In genomic region chr6:33343953-33344611, GRCh38 we compare ENCODE assay signal across 10 cellular contexts. TPM values are rescaled to one million over a fixed set of nuclear protein-coding genes. Genes with fewer than 3 reads are reported as not detected.
DNase-seq lines count a peak whose midpoint lies in the region; ATAC-seq lines count a peak whose summit lies in the region.
"Had no signal": no experiment of that assay in that cellular context is flagged by ENCODE, and none has a peak within 500 bp of the region (broad histone marks: within the 10 kb centered on the region; RNA-seq: fewer than 3 reads in every experiment).

No MANE protein-coding gene starts in this region.

- ATAC-seq in GM18907 (IDR thresholded peaks at IDR 0.05; ENCODE audit: unreplicated experiment): peak; percentile 61
- ATAC-seq in natural killer cell treated with Interleukin-12 subunit alpha and Interleukin-12 subunit beta and Interleukin-15 and Interleukin-18, amount 100 ng/mL, for 72 hours: peak; percentile 80 to 83
- no peak for ATAC-seq in GM18498 (IDR thresholded peaks at IDR 0.05; ENCODE audit: unreplicated experiment)
- no peak for ATAC-seq in left ventricle myocardium superior

- no peaks in the 10 kb centered on the region for H3K9me3 ChIP-seq in KOPT-K1 (ENCODE audit: insufficient read depth, low read length, poor library complexity, severe bottlenecking)

- intact Hi-C loops in left ventricle myocardium superior (cut with micrococcal nuclease): no loop called here

- H3K36me3 Mint-ChIP-seq in natural killer cell treated with Interleukin-12 subunit alpha and Interleukin-12 subunit beta and Interleukin-15 and Interleukin-18, amount 100 ng/mL, for 72 hours: no peaks in the 10 kb centered on the region

- H3K9me3 Mint-ChIP-seq in natural killer cell treated with Interleukin-12 subunit alpha and Interleukin-12 subunit beta and Interleukin-15 and Interleukin-18, amount 100 ng/mL, for 72 hours: no peaks in the 10 kb centered on the region
- H3K9me3 Mint-ChIP-seq: nephron had no signal

- peaks cover 27 to 32% of the 10 kb centered on the region in 2 donors for H3K4me1 Mint-ChIP-seq in natural killer cell treated with Interleukin-12 subunit alpha and Interleukin-12 subunit beta and Interleukin-15 and Interleukin-18, amount 100 ng/mL, for 72 hours (ENCODE audit: low read depth in 2 of 2)

- peak overlapping the region; percentile 78 for H3K4me3 Mint-ChIP-seq in natural killer cell treated with Interleukin-12 subunit alpha and Interleukin-12 subunit beta and Interleukin-15 and Interleukin-18, amount 100 ng/mL, for 72 hours
- H3K4me3 Mint-ChIP-seq: nephron had no signal

- H3K27me3 Mint-ChIP-seq in natural killer cell treated with Interleukin-12 subunit alpha and Interleukin-12 subunit beta and Interleukin-15 and Interleukin-18, amount 100 ng/mL, for 72 hours: no peaks in the 10 kb centered on the region

- peak overlapping the region; percentile 82 for H3K27ac ChIP-seq in KOPT-K1 (ENCODE audit: low read depth, low read length, poor library complexity, severe bottlenecking)

- DNase-seq in activated T-cell treated with anti-CD3 and anti-CD28 coated beads, Interleukin-2, amount 50 U/mL, for 48 hours: peak; percentile 29
- DNase-seq in natural killer cell treated with Interleukin-12 subunit alpha and Interleukin-12 subunit beta and Interleukin-15 and Interleukin-18, amount 100 ng/mL, for 72 hours (ENCODE audit: low spot score): no peak
- DNase-seq in NCI-H446 (lab: John Stamatoyannopoulos, UW) (no peak), NCI-H1092 treated with DMSO at 0.1 percent for 48 hours (lab: John Stamatoyannopoulos, UW) (no peak), left ventricle myocardium superior (no peak)
- DNase-seq: NCI-H446 treated with DMSO at 0.1 percent for 48 hours had no signal

- H3K27ac Mint-ChIP-seq in natural killer cell treated with Interleukin-12 subunit alpha and Interleukin-12 subunit beta and Interleukin-15 and Interleukin-18, amount 100 ng/mL, for 72 hours: peak overlapping the region; percentile 43 to 50
- H3K27ac Mint-ChIP-seq: nephron had no signal

- H3K36me3 ChIP-seq in KOPT-K1 (ENCODE audit: insufficient read depth, low read length): no peaks in the 10 kb centered on the region

RNA-seq across cellular contexts. Expression of gene DAXX, which starts 21.3 kb away (rescaled TPM):
- total RNA-seq in natural killer cell treated with Interleukin-12 subunit alpha and Interleukin-12 subunit beta and Interleukin-15 and Interleukin-18, amount 100 ng/mL, for 72 hours: 10 to 100 TPM; 80.5 to 99.5 TPM
- 21.2 TPM for total RNA-seq in left ventricle myocardium superior

RNA-seq across cellular contexts. Expression of gene ZBTB22, which starts 26.5 kb away (rescaled TPM):
- 10 to 100 TPM in 1 of 2 donors, 1 to 10 TPM in 1; 6.9 to 13.2 TPM for total RNA-seq in natural killer cell treated with Interleukin-12 subunit alpha and Interleukin-12 subunit beta and Interleukin-15 and Interleukin-18, amount 100 ng/mL, for 72 hours
- 11.1 TPM for total RNA-seq in left ventricle myocardium superior

RNA-seq across cellular contexts. Expression of gene TAPBP, which starts 30.2 kb away (rescaled TPM):
- 100 to 1,000 TPM; 243 to 346 TPM for total RNA-seq in natural killer cell treated with Interleukin-12 subunit alpha and Interleukin-12 subunit beta and Interleukin-15 and Interleukin-18, amount 100 ng/mL, for 72 hours
- total RNA-seq in left ventricle myocardium superior: 93.0 TPM

RNA-seq across cellular contexts. Expression of gene RGL2, which starts 45.3 kb away (rescaled TPM):
- total RNA-seq in natural killer cell treated with Interleukin-12 subunit alpha and Interleukin-12 subunit beta and Interleukin-15 and Interleukin-18, amount 100 ng/mL, for 72 hours: 10 to 100 TPM; 38.1 to 51.4 TPM
- total RNA-seq in left ventricle myocardium superior: 59.4 TPM

RNA-seq across cellular contexts. Expression of gene KIFC1, which starts 47.5 kb away (rescaled TPM):
- total RNA-seq in natural killer cell treated with Interleukin-12 subunit alpha and Interleukin-12 subunit beta and Interleukin-15 and Interleukin-18, amount 100 ng/mL, for 72 hours: 100 to 1,000 TPM in 1 of 2 donors, 10 to 100 TPM in 1; 52.9 to 115 TPM
- total RNA-seq in left ventricle myocardium superior: 0.74 TPM

Comparison
In these comparisons a context has a peak if more than half of its experiments do, and no peak if none do; other contexts are left out.
1. ATAC-seq: peak in GM18907 (single experiment) and natural killer cell treated with Interleukin-12 subunit alpha and Interleukin-12 subunit beta and Interleukin-15 and Interleukin-18, amount 100 ng/mL, for 72 hours (2 of 2); none in GM18498 (single experiment) and left ventricle myocardium superior (single experiment).
2. DNase-seq: peak in activated T-cell treated with anti-CD3 and anti-CD28 coated beads, Interleukin-2, amount 50 U/mL, for 48 hours (2 of 2); none in natural killer cell treated with Interleukin-12 subunit alpha and Interleukin-12 subunit beta and Interleukin-15 and Interleukin-18, amount 100 ng/mL, for 72 hours (single experiment), NCI-H446 (0 of 2), NCI-H1092 treated with DMSO at 0.1 percent for 48 hours (single experiment) and left ventricle myocardium superior (single experiment).